Comparison of ENCODE assay signal across 13 cellular contexts in the genomic region with DNA sequence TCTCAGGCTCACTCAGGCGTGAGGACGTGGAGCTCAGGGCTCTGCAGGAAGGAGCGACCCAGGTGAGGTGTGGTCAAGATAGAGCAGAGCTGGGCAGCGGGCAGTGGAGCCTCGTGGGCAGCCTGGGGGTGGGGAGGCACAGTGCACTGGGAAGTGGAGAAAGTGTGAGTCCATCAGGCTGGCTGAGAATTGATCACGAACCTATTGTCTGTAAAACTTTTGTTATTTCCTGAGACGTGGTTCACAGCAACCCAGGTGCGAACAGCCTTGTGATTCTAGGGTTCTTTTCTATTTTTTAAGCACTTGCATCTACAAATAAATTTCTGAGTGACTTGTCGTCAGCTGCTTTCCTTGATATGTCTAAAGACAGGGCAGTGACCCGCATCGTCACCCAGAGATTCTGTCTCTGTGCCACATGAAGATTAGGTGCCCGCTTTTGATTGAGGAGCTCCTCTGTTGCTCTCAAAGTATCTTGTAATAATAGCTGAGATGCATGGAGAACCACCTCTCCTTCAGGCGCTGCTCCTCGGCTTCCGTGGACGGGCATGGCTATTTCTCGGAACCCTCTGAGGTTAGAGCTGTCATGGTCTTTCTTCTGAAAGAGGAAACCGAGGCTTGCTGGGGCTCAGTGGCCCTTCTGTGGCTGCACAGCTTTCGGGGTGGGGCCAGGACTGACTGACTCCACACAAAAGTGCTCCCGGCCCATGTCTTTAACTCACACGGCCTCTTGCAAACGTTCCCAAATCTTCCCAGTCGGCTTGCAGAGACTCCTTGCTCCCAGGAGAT. TPM values are rescaled to one million over a fixed set of nuclear protein-coding genes. Genes with fewer than 3 reads are reported as not detected.
DNase-seq lines count a peak whose midpoint lies in the region; ATAC-seq and TF ChIP-seq lines count a peak whose summit lies in the region.
"Had no signal": no experiment of that assay in that cellular context is flagged by ENCODE, and none has a peak within 500 bp of the region (broad histone marks: within the 10 kb centered on the region; RNA-seq: fewer than 3 reads in every experiment).

No MANE protein-coding gene starts in this region.

- H3K9ac ChIP-seq in GM23248 = no peak overlapping the region

- H3K4me3 ChIP-seq in mucosa of descending colon (no peak overlapping the region), GM23248 (no peak overlapping the region)
- H3K4me3 ChIP-seq: cardiac muscle cell had no signal

- H2AFZ ChIP-seq in GM23248 = no peak overlapping the region

- H3F3A ChIP-seq in GM23248 (ENCODE audit: insufficient read depth) = no peaks in the 10 kb centered on the region

- H3K4me2 ChIP-seq in GM23248 (ENCODE audit: unreplicated experiment) = no peak overlapping the region

- intact Hi-C loops in mucosa of descending colon (cut with DNase I, micrococcal nuclease) = no loop called here

- no peak overlapping the region for H3K27ac ChIP-seq in GM23248
- H3K27ac ChIP-seq: cardiac muscle cell had no signal

- in situ Hi-C loops in GM23248 (cut with MboI) = no loop called here

- H3K79me2 ChIP-seq in GM23248 (ENCODE audit: insufficient read depth) = no peaks in the 10 kb centered on the region

- no peaks in the 10 kb centered on the region for H3K27me3 ChIP-seq in GM23248 (replicated peaks; ENCODE audit: insufficient read depth)

- no peaks in the 10 kb centered on the region for H3K9me2 ChIP-seq in GM23248 (ENCODE audit: insufficient read depth)

- DNase-seq in mucosa of descending colon (no peak), HCEC 1CT (no peak), medulla oblongata (ENCODE audit: extremely low spot score) (no peak), anterior cingulate cortex (lab: John Stamatoyannopoulos, UW) (no peak), GM23248 (no peak)
- DNase-seq: DND-41, mesendoderm, NCI-H226 had no signal

- no peaks in the 10 kb centered on the region for H3K36me3 ChIP-seq in mucosa of descending colon (ENCODE audit: low read depth)
- H3K36me3 ChIP-seq in GM23248 (ENCODE audit: low read depth) = no peaks in the 10 kb centered on the region
- H3K36me3 ChIP-seq: cardiac muscle cell had no signal

- 41 to 42% methylated on average over 23 of the region's 23 CpGs for WGBS in GM23248 (ENCODE audit: low coverage in 1 of 2, low lambda C conversion rate in 2 of 2, missing lambda C conversion rate in 2 of 2), 2 experiments

- H3K4me1 ChIP-seq in mucosa of descending colon (ENCODE audit: low read depth) = peaks cover 13% of the 10 kb centered on the region
- no peaks in the 10 kb centered on the region for H3K4me1 ChIP-seq in GM23248 (ENCODE audit: insufficient read depth)

- H3K9me3 ChIP-seq in mucosa of descending colon (no peaks in the 10 kb centered on the region), GM23248 (ENCODE audit: low read depth) (no peaks in the 10 kb centered on the region)

- ATAC-seq in GM18502 (IDR thresholded peaks at IDR 0.05; ENCODE audit: poor library complexity, unreplicated experiment) (peak; percentile 37), GM19463 (IDR thresholded peaks at IDR 0.05; ENCODE audit: unreplicated experiment) (peak; percentile 37), HG03460 (IDR thresholded peaks at IDR 0.05; ENCODE audit: unreplicated experiment) (peak; percentile 40), mucosa of descending colon (peak; percentile 10)

- no peaks in the 10 kb centered on the region for H4K20me1 ChIP-seq in GM23248 (ENCODE audit: insufficient read depth)

- TF ChIP-seq CTCF in mucosa of descending colon (IDR thresholded peaks at IDR 0.05) = no peak

RNA-seq across cellular contexts. Expression of a gene that starts 0.7 kb away (rescaled TPM):
- under 1 TPM in 2 of 3 donors, not detected in 1; 0.17 to 0.43 TPM for total RNA-seq in mucosa of descending colon
- total RNA-seq in GM23248 (2014; rRNA removed; shearing (Covaris generic)) = not detected in 2 replicates
- polyA plus RNA-seq in GM23248 (2016; fragmentation: Nextera tagmentation; extraction: Ambion mirVana) = not detected in 2 replicates
- total RNA-seq: cardiac muscle cell had no signal
- polyA plus RNA-seq: cardiac muscle cell had no signal

RNA-seq across cellular contexts. Expression of a gene that starts 35.5 kb away (rescaled TPM):
- total RNA-seq in mucosa of descending colon = not detected
- not detected in 2 replicates for total RNA-seq in GM23248 (2014; rRNA removed; shearing (Covaris generic))
- polyA plus RNA-seq in GM23248 (2016; fragmentation: Nextera tagmentation; extraction: Ambion mirVana) = not detected in 2 replicates
- total RNA-seq: activated CD8-positive, alpha-beta memory T cell treated with anti-CD3 and anti-CD28 coated beads for 36 hours; cardiac muscle cell had no signal
- polyA plus RNA-seq: cardiac muscle cell had no signal
